Comparison of ENCODE assay signal across 8 cellular contexts in the genomic region with DNA sequence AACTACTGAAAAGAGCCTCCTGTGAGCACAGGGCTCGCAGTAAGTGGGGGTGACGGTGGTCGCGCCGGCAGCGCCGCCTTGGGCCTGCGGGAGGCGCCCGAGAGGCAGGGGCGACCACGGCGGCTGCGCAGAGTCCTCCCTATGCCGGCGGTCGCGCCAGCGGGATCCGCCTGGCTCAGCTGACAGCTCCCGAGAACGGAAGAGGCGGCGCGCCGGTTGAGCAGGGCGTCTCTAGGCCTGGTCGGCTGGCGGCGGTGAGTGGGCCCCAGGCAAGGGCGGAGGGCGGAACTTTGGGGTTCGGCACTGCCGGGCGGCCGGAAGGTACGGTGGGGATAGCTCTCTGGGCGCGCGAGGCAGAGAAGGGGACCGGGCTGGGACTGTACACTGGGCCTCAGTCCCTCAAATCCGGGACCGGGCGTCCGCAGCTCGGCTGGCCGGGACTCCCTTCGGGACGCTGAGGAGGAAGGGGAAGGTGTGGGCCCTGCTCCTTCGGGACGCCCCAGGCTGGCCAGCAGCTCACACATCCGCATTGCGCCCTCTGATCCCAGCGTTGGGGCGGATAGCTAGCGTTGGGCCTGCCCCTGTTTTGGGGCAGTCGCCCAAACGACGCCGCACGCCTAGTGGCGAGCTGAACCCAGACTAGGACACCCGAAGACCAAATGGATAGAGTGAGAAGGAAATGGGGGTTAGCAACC. TPM values are rescaled to one million over a fixed set of nuclear protein-coding genes. Genes with fewer than 3 reads are reported as not detected.
A peak's percentile ranks its signal among the peaks of the same experiment; 100 is the strongest.
DNase-seq lines count a peak whose midpoint lies in the region; ATAC-seq and TF ChIP-seq lines count a peak whose summit lies in the region.

A gene with protein sequence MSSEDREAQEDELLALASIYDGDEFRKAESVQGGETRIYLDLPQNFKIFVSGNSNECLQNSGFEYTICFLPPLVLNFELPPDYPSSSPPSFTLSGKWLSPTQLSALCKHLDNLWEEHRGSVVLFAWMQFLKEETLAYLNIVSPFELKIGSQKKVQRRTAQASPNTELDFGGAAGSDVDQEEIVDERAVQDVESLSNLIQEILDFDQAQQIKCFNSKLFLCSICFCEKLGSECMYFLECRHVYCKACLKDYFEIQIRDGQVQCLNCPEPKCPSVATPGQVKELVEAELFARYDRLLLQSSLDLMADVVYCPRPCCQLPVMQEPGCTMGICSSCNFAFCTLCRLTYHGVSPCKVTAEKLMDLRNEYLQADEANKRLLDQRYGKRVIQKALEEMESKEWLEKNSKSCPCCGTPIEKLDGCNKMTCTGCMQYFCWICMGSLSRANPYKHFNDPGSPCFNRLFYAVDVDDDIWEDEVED (plus strand): TSS at position 192 of the 695 bp plus-strand sequence. CDS start 4,484 bp downstream, outside the sequence.

- TF ChIP-seq CTCF in GM13976 (IDR thresholded peaks at IDR 0.05; ENCODE audit: borderline replicate concordance, control extremely low read depth, extremely low read depth, insufficient read depth, missing control alignments) (peak; percentile 94), right atrium auricular region (IDR thresholded peaks at IDR 0.05) (peak; percentile 98 to 99)

- peaks cover 10% of the 10 kb centered on the region for H3K36me3 ChIP-seq in right atrium auricular region
- H3K36me3 ChIP-seq in rectal smooth muscle tissue (ENCODE audit: control insufficient read depth, insufficient read depth, low read length) = no peaks in the 10 kb centered on the region
- H3K36me3 ChIP-seq in aorta (ENCODE audit: control insufficient read depth in 1 of 2, insufficient read depth in 2 of 2, low read length in 1 of 2) = peaks cover 0 to 2% of the 10 kb centered on the region in 2 donors

- H3K4me1 ChIP-seq in right atrium auricular region (peaks cover 0 to 23% of the 10 kb centered on the region in 2 donors), rectal smooth muscle tissue (ENCODE audit: control insufficient read depth, insufficient read depth, low read length) (peaks cover 11% of the 10 kb centered on the region), aorta (ENCODE audit: control insufficient read depth in 1 of 2, insufficient read depth in 2 of 2, low read length in 2 of 2) (peaks cover 0 to 3% of the 10 kb centered on the region in 2 donors)

- H3K9me3 ChIP-seq in right atrium auricular region (no peaks in the 10 kb centered on the region), aorta (ENCODE audit: control insufficient read depth, low read length) (no peaks in the 10 kb centered on the region)

- DNase-seq in GM13976 (ENCODE audit: low spot score) (peak; percentile 95), NCI-H146 (lab: John Stamatoyannopoulos, UW) (peak; percentile 83), amygdala (lab: John Stamatoyannopoulos, UW) (peak; percentile 32 to 92 (median 83)), right atrium auricular region (ENCODE audit: low spot score) (peak; percentile 90), aorta (peak; percentile 97 to 98)

- H3K27me3 ChIP-seq in right atrium auricular region (no peaks in the 10 kb centered on the region), rectal smooth muscle tissue (ENCODE audit: control insufficient read depth, insufficient read depth, low read length) (no peaks in the 10 kb centered on the region), aorta (ENCODE audit: control insufficient read depth in 1 of 2, insufficient read depth in 2 of 2, low read length in 1 of 2) (no peaks in the 10 kb centered on the region)

- H3K9ac ChIP-seq in rectal smooth muscle tissue (ENCODE audit: low read length) = peak within 1 kb of the TSS; percentile 95

- in situ Hi-C loops in GM13976 (cut with MboI; ENCODE audit: low sequenced_read_pairs, unreplicated experiment) = no loop called here

- H3K27me3 Mint-ChIP-seq in T-helper 1 cell treated with Interleukin-12 subunit alpha and Interleukin-12 subunit beta and Interleukin-4 antibody, amounts not matched to agents 30 μg/mL and 1 μg/mL, for 36 hours (ENCODE audit: low read depth) = no peaks in the 10 kb centered on the region

- H3K4me1 Mint-ChIP-seq in T-helper 1 cell treated with Interleukin-12 subunit alpha and Interleukin-12 subunit beta and Interleukin-4 antibody, amounts not matched to agents 30 μg/mL and 1 μg/mL, for 36 hours (ENCODE audit: low read depth) = peaks cover 25% of the 10 kb centered on the region

- H3K27ac ChIP-seq in right atrium auricular region (peak within 1 kb of the TSS; percentile 95 to 98), rectal smooth muscle tissue (ENCODE audit: low read depth, low read length) (peak within 1 kb of the TSS; percentile 96), aorta (ENCODE audit: low read depth in 1 of 2, low read length in 2 of 2) (peak within 1 kb of the TSS; percentile 86 to 91)

- ATAC-seq in HG02840 (IDR thresholded peaks at IDR 0.05; ENCODE audit: low FRiP score, unreplicated experiment) (peak; percentile 90), aorta (ENCODE audit: low FRiP score) (peak; percentile 99)

- 0 to 1% methylated on average over 59 to 63 of the region's 63 CpGs for WGBS in aorta, 2 donors

- H3K9me3 Mint-ChIP-seq in T-helper 1 cell treated with Interleukin-12 subunit alpha and Interleukin-12 subunit beta and Interleukin-4 antibody, amounts not matched to agents 30 μg/mL and 1 μg/mL, for 36 hours = no peaks in the 10 kb centered on the region

- H3K36me3 Mint-ChIP-seq in T-helper 1 cell treated with Interleukin-12 subunit alpha and Interleukin-12 subunit beta and Interleukin-4 antibody, amounts not matched to agents 30 μg/mL and 1 μg/mL, for 36 hours (ENCODE audit: low read depth) = peaks cover 11% of the 10 kb centered on the region

- H3K27ac Mint-ChIP-seq in T-helper 1 cell treated with Interleukin-12 subunit alpha and Interleukin-12 subunit beta and Interleukin-4 antibody, amounts not matched to agents 30 μg/mL and 1 μg/mL, for 36 hours = peak within 1 kb of the TSS; percentile 96

- peak within 1 kb of the TSS; percentile 94 for H3K4me3 Mint-ChIP-seq in T-helper 1 cell treated with Interleukin-12 subunit alpha and Interleukin-12 subunit beta and Interleukin-4 antibody, amounts not matched to agents 30 μg/mL and 1 μg/mL, for 36 hours

- peak within 1 kb of the TSS; percentile 77 to 89 for H3K4me3 ChIP-seq in right atrium auricular region
- H3K4me3 ChIP-seq in rectal smooth muscle tissue (ENCODE audit: low read length) = peak within 1 kb of the TSS; percentile 84
- peak within 1 kb of the TSS; percentile 74 to 77 for H3K4me3 ChIP-seq in aorta (ENCODE audit: low read length in 2 of 2)

- intact Hi-C loops in aorta (cut with DNase I) = loop anchor here in 1 of 2 donors (5.0 kb wide), 1 partner anchor 47 kb away; a partner anchor contains a TSS

RNA-seq across cellular contexts. Expression of the gene that starts here (rescaled TPM):
- 10 to 100 TPM; 59.7 to 74.6 TPM for total RNA-seq in right atrium auricular region
- 10 to 100 TPM; 53.0 to 54.6 TPM for total RNA-seq in aorta
- 10 to 100 TPM; 44.3 to 55.0 TPM for polyA plus RNA-seq in aorta

Comparison
In these comparisons a context has a peak if more than half of its experiments do, and no peak if none do; other contexts are left out.
1. Peak in every context shown above with its lines: DNase-seq, ATAC-seq, H3K4me3 ChIP-seq and H3K27ac ChIP-seq.